Comparison of ENCODE assay signal across 8 cellular contexts in genomic region chr18:76494181-76494540, GRCh38. TPM values are rescaled to one million over a fixed set of nuclear protein-coding genes. Genes with fewer than 3 reads are reported as not detected.
A peak's percentile ranks its signal among the peaks of the same experiment; 100 is the strongest.
DNase-seq lines count a peak whose midpoint lies in the region; TF ChIP-seq lines count a peak whose summit lies in the region.

No MANE protein-coding gene starts in this region.

- H3K27me3 Mint-ChIP-seq in MCF 10A (ENCODE audit: insufficient read depth, unreplicated experiment), result no peaks in the 10 kb centered on the region

- POLR2A ChIA-PET in MCF 10A (lab: Yijun Ruan, JAX), result interaction anchor here (0.6 to 3.9 kb wide), 13 partner anchors 16 to 1284 kb away, joined by 3 to 63 read pairs (median 6); partner anchors contain the start of gene TSHZ1

- H3K36me3 Mint-ChIP-seq in MCF 10A (ENCODE audit: insufficient read depth, unreplicated experiment), result no peaks in the 10 kb centered on the region

- no peaks in the 10 kb centered on the region for H3K9me3 Mint-ChIP-seq in MCF 10A (ENCODE audit: unreplicated experiment)

- peak overlapping the region; percentile 73 for H3K4me3 Mint-ChIP-seq in MCF 10A (ENCODE audit: unreplicated experiment)

- no peak for TF ChIP-seq EP300 in suprapubic skin (IDR thresholded peaks at IDR 0.05)

- H3K27me3 ChIP-seq in kidney epithelial cell (ENCODE audit: control insufficient read depth, insufficient read depth, low read length), result no peaks in the 10 kb centered on the region
- no peaks in the 10 kb centered on the region for H3K27me3 ChIP-seq in suprapubic skin

- peaks cover 35% of the 10 kb centered on the region for H3K4me1 ChIP-seq in suprapubic skin

- H3K4me1 Mint-ChIP-seq in MCF 10A (ENCODE audit: insufficient read depth, unreplicated experiment), result peaks cover 15% of the 10 kb centered on the region

- no TSS peak for BruUV-seq in MCF 10A (replicated peaks; lab: Mats Ljungman, UMichigan)

- WGBS in suprapubic skin, result under 1% methylated on average over 21 of the region's 21 CpGs

- H3K36me3 ChIP-seq in kidney epithelial cell (ENCODE audit: control insufficient read depth, insufficient read depth, low read length) (no peaks in the 10 kb centered on the region), suprapubic skin (no peaks in the 10 kb centered on the region)

- no peak for TF ChIP-seq POLR2A in suprapubic skin (IDR thresholded peaks at IDR 0.05)

- H3K4me3 ChIP-seq in kidney epithelial cell (ENCODE audit: low read depth, low read length) (peak overlapping the region; percentile 59), suprapubic skin (peak overlapping the region; percentile 84)

- peak overlapping the region; percentile 90 for H3K27ac ChIP-seq in suprapubic skin

- peak overlapping the region; percentile 35 for H3K27ac Mint-ChIP-seq in MCF 10A (ENCODE audit: low read depth, unreplicated experiment)

- TF ChIP-seq CTCF in MCF 10A (IDR thresholded peaks at IDR 0.05; ENCODE audit: unreplicated experiment) (no peak), kidney epithelial cell (IDR thresholded peaks at IDR 0.05; ENCODE audit: insufficient read depth, low read length, poor library complexity, severe bottlenecking) (no peak), suprapubic skin (IDR thresholded peaks at IDR 0.05) (no peak)

- intact Hi-C loops in MCF 10A (cut with micrococcal nuclease), result loop anchor here (5.0 kb wide), 1 partner anchor 42 kb away; no protein-coding TSS in a partner anchor

- CTCF ChIA-PET in MCF 10A (lab: Yijun Ruan, JAX), result interaction anchor here (0.6 to 2.3 kb wide), 3 partner anchors 35 to 126 kb away, joined by 3 to 8 read pairs (median 6); no protein-coding TSS in a partner anchor

- H3K9me3 ChIP-seq in suprapubic skin, result no peaks in the 10 kb centered on the region

- DNase-seq in NOMO-1 (lab: John Stamatoyannopoulos, UW; ENCODE audit: unreplicated experiment in 2 of 2), result peak; percentile 51 to 66
- DNase-seq in NOMO-1 treated with dmso at 0.1 percent for 144 hours (lab: John Stamatoyannopoulos, UW; ENCODE audit: unreplicated experiment), result no peak
- DNase-seq in NCI-H345 (lab: John Stamatoyannopoulos, UW), result peak; percentile 58
- peak; percentile 33 for DNase-seq in MCF 10A (ENCODE audit: unreplicated experiment)
- no peak for DNase-seq in kidney epithelial cell (ENCODE audit: low read depth)
- peak in 1 of 2 donors; percentile 80 for DNase-seq in suprapubic skin (ENCODE audit: low spot score in 2 of 2)
- DNase-seq in NK-92 treated with Interleukin-12 subunit alpha and Interleukin-12 subunit beta, amount 100 ng/mL, for 24 hours (lab: John Stamatoyannopoulos, UW), result no peak
- no peak for DNase-seq in T1000 (lab: John Stamatoyannopoulos, UW)

RNA-seq across cellular contexts. Expression of gene ZNF516, which starts 0.9 kb away (rescaled TPM):
- total RNA-seq in MCF 10A (2022) (28.3 and 40.1 TPM in 2 replicates), kidney epithelial cell (48.2 and 56.1 TPM in 2 replicates), suprapubic skin (10 to 100 TPM; 20.5 to 55.4 (median 22.4) TPM)

Comparison
In these comparisons a context has a peak if more than half of its experiments do, and no peak if none do; other contexts are left out.
1. DNase-seq: peak in NOMO-1 (2 of 2), NCI-H345 (single experiment) and MCF 10A (single experiment); none in NOMO-1 treated with dmso at 0.1 percent for 144 hours (single experiment), kidney epithelial cell (single experiment), NK-92 treated with Interleukin-12 subunit alpha and Interleukin-12 subunit beta, amount 100 ng/mL, for 24 hours (single experiment) and T1000 (single experiment).